Comparison of ENCODE assay signal across 10 cellular contexts in genomic region chr21:46298083-46298412, GRCh38. TPM values are rescaled to one million over a fixed set of nuclear protein-coding genes. Genes with fewer than 3 reads are reported as not detected.
DNase-seq lines count a peak whose midpoint lies in the region; ATAC-seq, FAIRE-seq and TF ChIP-seq lines count a peak whose summit lies in the region.
"Had no signal": no experiment of that assay in that cellular context is flagged by ENCODE, and none has a peak within 500 bp of the region (broad histone marks: within the 10 kb centered on the region; RNA-seq: fewer than 3 reads in every experiment).

No MANE protein-coding gene starts in this region.

- POLR2A ChIA-PET in CD8-positive, alpha-beta memory T cell (lab: Charles Lee): interaction anchor here (0.7 kb wide), 1 partner anchor 13 kb away, joined by 3 read pairs; the partner anchor contains the start of gene MCM3AP
- POLR2A ChIA-PET in RWPE1 (lab: Yijun Ruan, JAX; ENCODE audit: low non-redundant PET): no interaction called here

- ATAC-seq in HG03354 (IDR thresholded peaks at IDR 0.05; ENCODE audit: poor library complexity, severe bottlenecking, unreplicated experiment): no peak

- H3K9me3 Mint-ChIP-seq in CD8-positive, alpha-beta memory T cell: peaks cover 0 to 2% (median 0%) of the 10 kb centered on the region in 5 donors
- no peaks in the 10 kb centered on the region for H3K9me3 Mint-ChIP-seq in progenitor cell of endocrine pancreas (ENCODE audit: low read depth)

- peaks cover 3 to 5% of the 10 kb centered on the region in 2 donors for H3K27me3 Mint-ChIP-seq in CD8-positive, alpha-beta memory T cell
- H3K27me3 Mint-ChIP-seq in progenitor cell of endocrine pancreas: no peaks in the 10 kb centered on the region

- CTCF ChIA-PET in CD8-positive, alpha-beta memory T cell (lab: Charles Lee): no interaction called here
- CTCF ChIA-PET in RWPE1 (lab: Yijun Ruan, JAX): no interaction called here

- no peak overlapping the region for H3K27ac ChIP-seq in CD8-positive, alpha-beta memory T cell (ENCODE audit: low read depth, low read length)
- H3K27ac ChIP-seq in RWPE1: peak overlapping the region; percentile 60
- no peak overlapping the region for H3K27ac ChIP-seq in small intestine (ENCODE audit: low read depth in 1 of 2, low read length in 1 of 2)

- H3K4me1 Mint-ChIP-seq in CD8-positive, alpha-beta memory T cell: peaks cover 0 to 26% (median 3%) of the 10 kb centered on the region in 3 donors
- H3K4me1 Mint-ChIP-seq in progenitor cell of endocrine pancreas (ENCODE audit: low read depth): no peaks in the 10 kb centered on the region

- H3K9me3 ChIP-seq in CD8-positive, alpha-beta memory T cell (ENCODE audit: low read length): no peaks in the 10 kb centered on the region
- H3K9me3 ChIP-seq in small intestine (ENCODE audit: control insufficient read depth, low read depth): no peaks in the 10 kb centered on the region

- H3K4me3 ChIP-seq in CD8-positive, alpha-beta memory T cell (ENCODE audit: low read length): no peak overlapping the region
- H3K4me3 ChIP-seq in fibroblast of pulmonary artery (replicated peaks; ENCODE audit: low read depth, low read length) (peak overlapping the region; percentile 32), small intestine (ENCODE audit: low read depth in 1 of 2, low read length in 2 of 2) (peak overlapping the region in 1 of 2 donors; percentile 45)

- no peak for TF ChIP-seq CTCF in RWPE1 (conservative IDR thresholded peaks at IDR 0.05; ENCODE audit: low read depth)
- no peak for TF ChIP-seq CTCF in fibroblast of pulmonary artery (IDR thresholded peaks at IDR 0.05; ENCODE audit: low read length, missing control alignments)
- TF ChIP-seq CTCF in progenitor cell of endocrine pancreas (IDR thresholded peaks at IDR 0.05; ENCODE audit: unreplicated experiment): no peak

- peak overlapping the region; percentile 65 to 83 (median 73) for H3K4me3 Mint-ChIP-seq in CD8-positive, alpha-beta memory T cell
- peak overlapping the region; percentile 40 for H3K4me3 Mint-ChIP-seq in progenitor cell of endocrine pancreas (ENCODE audit: low read depth)

- no peaks in the 10 kb centered on the region for H3K36me3 Mint-ChIP-seq in CD8-positive, alpha-beta memory T cell
- H3K36me3 Mint-ChIP-seq in progenitor cell of endocrine pancreas (ENCODE audit: insufficient read depth): peaks cover 12% of the 10 kb centered on the region

- 14 to 32% (median 24%) methylated on average over 18 of the region's 18 CpGs for WGBS in small intestine, 3 donors

- H3K36me3 ChIP-seq in CD8-positive, alpha-beta memory T cell (ENCODE audit: insufficient read depth, low read length): no peaks in the 10 kb centered on the region
- H3K36me3 ChIP-seq in small intestine (ENCODE audit: control insufficient read depth in 2 of 2, insufficient read depth in 2 of 2, low read length in 2 of 2): no peaks in the 10 kb centered on the region

- no peaks in the 10 kb centered on the region for H3K27me3 ChIP-seq in CD8-positive, alpha-beta memory T cell (ENCODE audit: insufficient read depth, low read length, poor library complexity, severe bottlenecking)
- no peaks in the 10 kb centered on the region for H3K27me3 ChIP-seq in small intestine (ENCODE audit: control insufficient read depth in 2 of 2, insufficient read depth in 2 of 2, low read length in 2 of 2)

- no peak for DNase-seq in CD8-positive, alpha-beta memory T cell
- DNase-seq in RWPE1 (ENCODE audit: low spot score) (no peak), fibroblast of pulmonary artery (ENCODE audit: low read depth) (no peak), progenitor cell of endocrine pancreas (ENCODE audit: low spot score, unreplicated experiment) (no peak), small intestine (no peak), nucleus accumbens (lab: John Stamatoyannopoulos, UW) (no peak), NCI-H2081 (lab: John Stamatoyannopoulos, UW) (no peak)
- DNase-seq: activated CD4-positive, CD25-positive, alpha-beta regulatory T cell treated with anti-CD3 and anti-CD28 coated beads, Interleukin-2, amount 50 U/mL, for 72 hours; NCI-H187 treated with DMSO at 0.1 percent for 48 hours had no signal

- H3K27ac Mint-ChIP-seq in CD8-positive, alpha-beta memory T cell: peak overlapping the region in 3 of 8 donors; percentile 50 to 70 (median 66)
- no peak overlapping the region for H3K27ac Mint-ChIP-seq in progenitor cell of endocrine pancreas

- H3K4me1 ChIP-seq in CD8-positive, alpha-beta memory T cell (ENCODE audit: insufficient read depth, low read length): no peaks in the 10 kb centered on the region
- H3K4me1 ChIP-seq in small intestine (ENCODE audit: control insufficient read depth in 2 of 2, insufficient read depth in 1 of 2, low read depth in 1 of 2, low read length in 1 of 2): no peaks in the 10 kb centered on the region

- FAIRE-seq in small intestine (lab: Jason Lieb, UNC): no peak

RNA-seq across cellular contexts. Expression of gene YBEY, which starts 11.9 kb away (rescaled TPM):
- total RNA-seq in CD8-positive, alpha-beta memory T cell: 10 to 100 TPM; 16.7 to 18.6 TPM
- 21.0 TPM for polyA plus RNA-seq in CD8-positive, alpha-beta memory T cell
- total RNA-seq in progenitor cell of endocrine pancreas: 20.9 and 21.9 TPM in 2 replicates
- 10 to 100 TPM; 14.7 to 45.7 (median 24.6) TPM for polyA plus RNA-seq in small intestine

RNA-seq across cellular contexts. Expression of gene MCM3AP, which starts 12.6 kb away (rescaled TPM):
- total RNA-seq in CD8-positive, alpha-beta memory T cell: 100 to 1,000 TPM; 131 to 133 TPM
- 56.7 TPM for polyA plus RNA-seq in CD8-positive, alpha-beta memory T cell
- 131 and 136 TPM in 2 replicates for total RNA-seq in progenitor cell of endocrine pancreas
- 10 to 100 TPM; 38.3 to 42.7 (median 42.5) TPM for polyA plus RNA-seq in small intestine

RNA-seq across cellular contexts. Expression of gene C21orf58, which starts 25.6 kb away (rescaled TPM):
- total RNA-seq in CD8-positive, alpha-beta memory T cell: 10 to 100 TPM; 13.4 to 14.5 TPM
- polyA plus RNA-seq in CD8-positive, alpha-beta memory T cell: 0.62 TPM
- 28.6 and 31.5 TPM in 2 replicates for total RNA-seq in progenitor cell of endocrine pancreas
- 1 to 10 TPM in 2 of 3 donors, under 1 TPM in 1; 0.54 to 5.2 (median 1.3) TPM for polyA plus RNA-seq in small intestine

RNA-seq across cellular contexts. Expression of gene PCNT, which starts 25.9 kb away (rescaled TPM):
- 10 to 100 TPM; 54.8 to 60.1 TPM for total RNA-seq in CD8-positive, alpha-beta memory T cell
- polyA plus RNA-seq in CD8-positive, alpha-beta memory T cell: 27.1 TPM
- 47.2 and 53.3 TPM in 2 replicates for total RNA-seq in progenitor cell of endocrine pancreas
- 10 to 100 TPM in 2 of 3 donors, 1 to 10 TPM in 1; 9.2 to 15.4 (median 10.5) TPM for polyA plus RNA-seq in small intestine
